16 cellular contexts compared by ENCODE assay signal in the genomic region with DNA sequence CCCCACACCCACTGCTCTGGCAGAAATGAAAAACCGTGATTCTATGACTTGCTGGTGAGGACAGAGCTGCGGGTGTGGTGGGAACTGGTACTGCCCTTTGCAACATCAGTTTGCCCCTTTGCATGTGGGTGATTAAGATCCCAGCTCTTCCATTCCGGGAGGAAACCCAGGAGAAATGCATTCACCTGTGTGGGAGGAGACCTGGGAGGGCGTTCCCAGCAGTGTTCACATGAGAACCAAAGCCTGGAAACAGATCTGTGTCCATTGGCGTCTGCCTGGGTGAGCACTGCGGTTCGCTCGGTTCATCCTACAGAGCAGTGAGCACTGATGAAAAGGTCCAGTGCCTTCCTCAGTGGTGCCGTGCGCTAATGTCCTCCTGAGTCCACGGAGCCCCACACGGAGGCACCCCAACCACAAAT.
"Had no signal": no experiment of that assay in that cellular context is flagged by ENCODE, and none has a peak within 500 bp of the region (broad histone marks: within the 10 kb centered on the region; RNA-seq: fewer than 3 reads in every experiment).

No MANE protein-coding gene starts in this region.

- H3K27ac Mint-ChIP-seq: activated CD4-positive, alpha-beta memory T cell treated with anti-CD3 and anti-CD28 coated beads, Interleukin-2, amount 10 ng/mL, durations not matched to agents 7 days and 5 days; activated CD4-positive, alpha-beta T cell treated with anti-CD3 and anti-CD28 coated beads for 36 hours; activated naive CD8-positive, alpha-beta T cell treated with anti-CD3 and anti-CD28 coated beads, Interleukin-2, amount 10 ng/mL, durations not matched to agents 7 days and 5 days; neural progenitor cell had no signal

- H3K27me3 Mint-ChIP-seq: activated CD4-positive, alpha-beta memory T cell treated with anti-CD3 and anti-CD28 coated beads, Interleukin-2, amount 10 ng/mL, durations not matched to agents 7 days and 5 days; activated CD4-positive, alpha-beta T cell treated with anti-CD3 and anti-CD28 coated beads for 36 hours; activated naive CD8-positive, alpha-beta T cell treated with anti-CD3 and anti-CD28 coated beads, Interleukin-2, amount 10 ng/mL, durations not matched to agents 7 days and 5 days had no signal

- H3K4me2 ChIP-seq: neural progenitor cell had no signal

- H2AFZ ChIP-seq: neural progenitor cell, parathyroid adenoma had no signal

- H3K4me1 ChIP-seq: parathyroid adenoma had no signal

- DNase-seq: activated CD4-positive, alpha-beta memory T cell treated with anti-CD3 and anti-CD28 coated beads, Interleukin-2, amount 10 ng/mL, durations not matched to agents 7 days and 5 days; activated CD4-positive, alpha-beta T cell treated with anti-CD3 and anti-CD28 coated beads for 36 hours; activated naive CD8-positive, alpha-beta T cell treated with anti-CD3 and anti-CD28 coated beads, Interleukin-2, amount 10 ng/mL, durations not matched to agents 7 days and 5 days; activated T-cell treated with anti-CD3 and anti-CD28 coated beads, Interleukin-2, amount 50 U/mL, for 48 hours; anterior cingulate cortex; dermis blood vessel endothelial cell; left ventricle myocardium superior; small intestine; T-helper 9 cell; thyroid gland had no signal

- H3K4me3 ChIP-seq: esophagus muscularis mucosa, neural progenitor cell, right atrium auricular region, thyroid gland, vagina had no signal

- H3K27ac ChIP-seq: esophagus muscularis mucosa, neural progenitor cell, parathyroid adenoma, right atrium auricular region, thyroid gland, vagina, VCaP had no signal

- H3K27me3 ChIP-seq: esophagus muscularis mucosa, neural progenitor cell, right atrium auricular region, thyroid gland, vagina had no signal

- H3K79me2 ChIP-seq: parathyroid adenoma had no signal

- H3K4me1 Mint-ChIP-seq: activated CD4-positive, alpha-beta memory T cell treated with anti-CD3 and anti-CD28 coated beads, Interleukin-2, amount 10 ng/mL, durations not matched to agents 7 days and 5 days; activated CD4-positive, alpha-beta T cell treated with anti-CD3 and anti-CD28 coated beads for 36 hours had no signal

- H3K4me3 Mint-ChIP-seq: activated CD4-positive, alpha-beta memory T cell treated with anti-CD3 and anti-CD28 coated beads, Interleukin-2, amount 10 ng/mL, durations not matched to agents 7 days and 5 days; activated CD4-positive, alpha-beta T cell treated with anti-CD3 and anti-CD28 coated beads for 36 hours; activated naive CD8-positive, alpha-beta T cell treated with anti-CD3 and anti-CD28 coated beads, Interleukin-2, amount 10 ng/mL, durations not matched to agents 7 days and 5 days; neural progenitor cell had no signal

- H3K9me3 Mint-ChIP-seq: activated CD4-positive, alpha-beta memory T cell treated with anti-CD3 and anti-CD28 coated beads, Interleukin-2, amount 10 ng/mL, durations not matched to agents 7 days and 5 days; activated naive CD8-positive, alpha-beta T cell treated with anti-CD3 and anti-CD28 coated beads, Interleukin-2, amount 10 ng/mL, durations not matched to agents 7 days and 5 days; neural progenitor cell had no signal

- H3K9me3 ChIP-seq: esophagus muscularis mucosa, right atrium auricular region, thyroid gland, vagina had no signal

- H3K36me3 Mint-ChIP-seq: activated naive CD8-positive, alpha-beta T cell treated with anti-CD3 and anti-CD28 coated beads, Interleukin-2, amount 10 ng/mL, durations not matched to agents 7 days and 5 days; neural progenitor cell had no signal

- H3K36me3 ChIP-seq: esophagus muscularis mucosa, neural progenitor cell, right atrium auricular region, thyroid gland, vagina had no signal

- ATAC-seq: activated CD4-positive, alpha-beta T cell treated with anti-CD3 and anti-CD28 coated beads for 36 hours; left ventricle myocardium superior had no signal

- H3K9ac ChIP-seq: neural progenitor cell, parathyroid adenoma had no signal
